ENCODE assay signal across 12 cellular contexts in genomic region chr11:45232341-45233080, GRCh38. TPM values are rescaled to one million over a fixed set of nuclear protein-coding genes. Genes with fewer than 3 reads are reported as not detected.
DNase-seq lines count a peak whose midpoint lies in the region; ATAC-seq, FAIRE-seq and TF ChIP-seq lines count a peak whose summit lies in the region.
"Had no signal": no experiment of that assay in that cellular context is flagged by ENCODE, and none has a peak within 500 bp of the region (broad histone marks: within the 10 kb centered on the region; RNA-seq: fewer than 3 reads in every experiment).

No MANE protein-coding gene starts in this region.

- H2AFZ ChIP-seq in GM23338 = no peak overlapping the region
- H2AFZ ChIP-seq in H1 (ENCODE audit: low read length) = no peak overlapping the region

- no peaks in the 10 kb centered on the region for H3K23me2 ChIP-seq in H1 (ENCODE audit: low read depth, low read length)

- no peaks in the 10 kb centered on the region; the same call in 1 of the 2 replicates for H3K4me1 ChIP-seq in GM23338 (ENCODE audit: insufficient read depth)
- H3K4me1 ChIP-seq in H1 (replicated peaks in 1 of 4; ENCODE audit: control insufficient read depth in 3 of 4, insufficient read depth in 4 of 4, low read length in 3 of 4) = peaks cover 0 to 4% (median 2%) of the 10 kb centered on the region in 4 experiments; a peak in 2 of 7 replicates
- H3K4me1 ChIP-seq: A549, HAP-1 had no signal

- H2BK5ac ChIP-seq in H1 (ENCODE audit: low read depth, low read length) = no peak overlapping the region

- H2BK120ac ChIP-seq in H1 (replicated peaks; ENCODE audit: low read depth, low read length) = no peak overlapping the region

- no peak overlapping the region for H3K23ac ChIP-seq in H1 (ENCODE audit: insufficient read length)

- no peak for TF ChIP-seq RAD21 in H1 (IDR thresholded peaks at IDR 0.05 in 1 of 2, conservative IDR thresholded peaks at IDR 0.05 in 1 of 2; ENCODE audit: low read depth in 2 of 2, low read length in 2 of 2)

- H3K4me3 Mint-ChIP-seq in GM23338 = no peak overlapping the region
- no peak overlapping the region for H3K4me3 Mint-ChIP-seq in activated CD4-positive, alpha-beta T cell treated with anti-CD3 and anti-CD28 coated beads, Interleukin-2, amount 10 ng/mL, durations not matched to agents 7 days and 5 days
- H3K4me3 Mint-ChIP-seq in natural killer cell treated with Interleukin-12 subunit alpha and Interleukin-12 subunit beta and Interleukin-15 and Interleukin-18, amount 100 ng/mL, for 72 hours = no peak overlapping the region
- H3K4me3 Mint-ChIP-seq: CD4-positive, alpha-beta memory T cell had no signal

- WGBS in H1 (ENCODE audit: extremely low coverage in 1 of 2, insufficient coverage in 1 of 2, insufficient read length in 1 of 2, insufficient replicate concordance in 2 of 2, low coverage in 1 of 2, low lambda C conversion rate in 2 of 2, missing lambda C conversion rate in 1 of 2), 2 experiments = 86% methylated on average over 4 of the region's 5 CpGs; no CpG with 5 or more reads in 1 of the 2 experiments

- H3K79me2 ChIP-seq in GM23338 (replicated peaks; ENCODE audit: insufficient read depth) (no peaks in the 10 kb centered on the region), H1 (ENCODE audit: control insufficient read depth in 1 of 2, insufficient read depth in 2 of 2, low read length in 2 of 2) (no peaks in the 10 kb centered on the region)

- H2AK5ac ChIP-seq in H1 (ENCODE audit: low read depth, low read length) = no peak overlapping the region

- H3K4ac ChIP-seq in H1 (replicated peaks; ENCODE audit: insufficient read length, low read depth, low read length) = peak overlapping the region; percentile 58

- H3K9me3 Mint-ChIP-seq in GM23338 = no peaks in the 10 kb centered on the region
- H3K9me3 Mint-ChIP-seq in activated CD4-positive, alpha-beta T cell treated with anti-CD3 and anti-CD28 coated beads, Interleukin-2, amount 10 ng/mL, durations not matched to agents 7 days and 5 days = no peaks in the 10 kb centered on the region
- H3K9me3 Mint-ChIP-seq in natural killer cell treated with Interleukin-12 subunit alpha and Interleukin-12 subunit beta and Interleukin-15 and Interleukin-18, amount 100 ng/mL, for 72 hours = no peaks in the 10 kb centered on the region
- H3K9me3 Mint-ChIP-seq: CD4-positive, alpha-beta memory T cell had no signal

- CTCF ChIA-PET in H1 (lab: Charles Lee; ENCODE audit: partially characterized antibody) = interaction anchor here (0.6 to 9.7 kb wide), 37 partner anchors 10 to 592 kb away, joined by 3 to 78 read pairs (median 5); no protein-coding TSS in a partner anchor
- CTCF ChIA-PET in activated CD4-positive, alpha-beta T cell treated with anti-CD3 and anti-CD28 coated beads, Interleukin-2, amount 10 ng/mL, durations not matched to agents 7 days and 5 days (lab: Charles Lee) = interaction anchor here (1.1 to 1.3 kb wide), 2 partner anchors 18 to 29 kb away, joined by 4 to 5 read pairs; no protein-coding TSS in a partner anchor

- H3K36me3 ChIP-seq in GM23338 (ENCODE audit: insufficient read depth) (no peaks in the 10 kb centered on the region), H1 (ENCODE audit: control insufficient read depth in 2 of 4, insufficient read depth in 4 of 4, low read length in 3 of 4) (no peaks in the 10 kb centered on the region)
- H3K36me3 ChIP-seq: HAP-1 had no signal

- H3K27me3 ChIP-seq in GM23338 (ENCODE audit: insufficient read depth) = no peaks in the 10 kb centered on the region
- no peaks in the 10 kb centered on the region for H3K27me3 ChIP-seq in H1 (replicated peaks in 1 of 4; ENCODE audit: control insufficient read depth in 3 of 4, extremely low read depth in 1 of 4, insufficient read depth in 3 of 4, low read length in 3 of 4)

- no peak overlapping the region for H2BK12ac ChIP-seq in H1 (ENCODE audit: low read depth, low read length)

- no peak overlapping the region for H3K9ac ChIP-seq in H1 (replicated peaks in 1 of 4; ENCODE audit: extremely low read depth in 1 of 4, low read depth in 3 of 4, low read length in 3 of 4)

- H3K27me3 Mint-ChIP-seq in GM23338 (ENCODE audit: insufficient read depth, low read depth, poor library complexity) = peaks cover 3% of the 10 kb centered on the region
- peaks cover 5% of the 10 kb centered on the region for H3K27me3 Mint-ChIP-seq in activated CD4-positive, alpha-beta T cell treated with anti-CD3 and anti-CD28 coated beads, Interleukin-2, amount 10 ng/mL, durations not matched to agents 7 days and 5 days
- H3K27me3 Mint-ChIP-seq in natural killer cell treated with Interleukin-12 subunit alpha and Interleukin-12 subunit beta and Interleukin-15 and Interleukin-18, amount 100 ng/mL, for 72 hours = peaks cover 14 to 15% of the 10 kb centered on the region in 2 donors

- H3K9me2 ChIP-seq in GM23338 (ENCODE audit: insufficient read depth) = no peaks in the 10 kb centered on the region

- H3F3A ChIP-seq in GM23338 (replicated peaks; ENCODE audit: low read depth) = no peaks in the 10 kb centered on the region

- POLR2A ChIA-PET in H1 (lab: Charles Lee; ENCODE audit: partially characterized antibody) = interaction anchor here (1.0 to 1.5 kb wide), 3 partner anchors 10 to 123 kb away, joined by 3 to 6 read pairs (median 3); no protein-coding TSS in a partner anchor
- POLR2A ChIA-PET in activated CD4-positive, alpha-beta T cell treated with anti-CD3 and anti-CD28 coated beads, Interleukin-2, amount 10 ng/mL, durations not matched to agents 7 days and 5 days (lab: Charles Lee) = no interaction called here

- intact Hi-C loops in posterior vena cava (cut with DNase I) = loop anchor here in 1 of 2 donors (5.0 kb wide), 1 partner anchor 120 kb away; no protein-coding TSS in a partner anchor

- no peaks in the 10 kb centered on the region; the same call in 2 of the 3 replicates for H3K36me3 Mint-ChIP-seq in GM23338 (ENCODE audit: low read depth)
- H3K36me3 Mint-ChIP-seq in activated CD4-positive, alpha-beta T cell treated with anti-CD3 and anti-CD28 coated beads, Interleukin-2, amount 10 ng/mL, durations not matched to agents 7 days and 5 days (ENCODE audit: low read depth) = no peaks in the 10 kb centered on the region
- H3K36me3 Mint-ChIP-seq in natural killer cell treated with Interleukin-12 subunit alpha and Interleukin-12 subunit beta and Interleukin-15 and Interleukin-18, amount 100 ng/mL, for 72 hours = no peaks in the 10 kb centered on the region

- no peak overlapping the region for H2BK20ac ChIP-seq in H1 (ENCODE audit: low read length)

- no peak overlapping the region for H4K91ac ChIP-seq in H1 (replicated peaks; ENCODE audit: insufficient read length, low read length)

- TF ChIP-seq EP300 in H1 (IDR thresholded peaks at IDR 0.05; ENCODE audit: borderline replicate concordance in 1 of 2, low read depth in 2 of 2, low read length in 2 of 2) = peak in 1 of 2 experiments; percentile 70; a peak in 1 of 3 replicates

- H2BK15ac ChIP-seq in H1 (ENCODE audit: low read length) = no peak overlapping the region

- no peak for FAIRE-seq in H1 (lab: Jason Lieb, UNC)
- FAIRE-seq: A549 had no signal

- ATAC-seq in GM23338 (peak; percentile 21), GM18867 (IDR thresholded peaks at IDR 0.05; ENCODE audit: unreplicated experiment) (no peak)
- ATAC-seq in natural killer cell treated with Interleukin-12 subunit alpha and Interleukin-12 subunit beta and Interleukin-15 and Interleukin-18, amount 100 ng/mL, for 72 hours = no peak

- H3K4me2 ChIP-seq in GM23338 = no peak overlapping the region
- no peak overlapping the region for H3K4me2 ChIP-seq in H1 (ENCODE audit: insufficient read depth in 1 of 2, low read depth in 2 of 2, low read length in 2 of 2)
- H3K4me2 ChIP-seq: A549 had no signal

- DNase-seq in GM23338 (ENCODE audit: low spot score) (peak; percentile 50), NCI-H446 treated with DMSO at 0.1 percent for 48 hours (lab: John Stamatoyannopoulos, UW) (peak; percentile 76), H1 (ENCODE audit: low read depth in 1 of 2, low spot score in 2 of 2) (no peak), posterior vena cava (ENCODE audit: low spot score) (peak; percentile 36), HuH-7.5 (ENCODE audit: low spot score) (no peak)
- DNase-seq in activated CD4-positive, alpha-beta T cell treated with anti-CD3 and anti-CD28 coated beads, Interleukin-2, amount 10 ng/mL, durations not matched to agents 7 days and 5 days = no peak
- DNase-seq in natural killer cell treated with Interleukin-12 subunit alpha and Interleukin-12 subunit beta and Interleukin-15 and Interleukin-18, amount 100 ng/mL, for 72 hours (ENCODE audit: low spot score) = no peak

- no peaks in the 10 kb centered on the region for H3K79me1 ChIP-seq in H1 (ENCODE audit: low read depth, low read length)

- no peak overlapping the region for H4K5ac ChIP-seq in H1 (ENCODE audit: insufficient read length, low read depth, low read length)

- H3K18ac ChIP-seq in H1 (ENCODE audit: extremely low read depth, low read length) = no peak overlapping the region; the same call in 1 of the 2 replicates

- peaks cover 7% of the 10 kb centered on the region; the same call in 2 of the 3 replicates for H3K4me1 Mint-ChIP-seq in GM23338
- H3K4me1 Mint-ChIP-seq in activated CD4-positive, alpha-beta T cell treated with anti-CD3 and anti-CD28 coated beads, Interleukin-2, amount 10 ng/mL, durations not matched to agents 7 days and 5 days = no peaks in the 10 kb centered on the region
- H3K4me1 Mint-ChIP-seq in natural killer cell treated with Interleukin-12 subunit alpha and Interleukin-12 subunit beta and Interleukin-15 and Interleukin-18, amount 100 ng/mL, for 72 hours (ENCODE audit: low read depth in 2 of 2) = no peaks in the 10 kb centered on the region

- H3K14ac ChIP-seq in H1 (ENCODE audit: insufficient read length) = no peak overlapping the region

- 0 out of 2 replicates have a peak overlapping the region, but pooled peaks have one; percentile 53 for H4K8ac ChIP-seq in H1 (ENCODE audit: extremely low read depth, insufficient read depth, low read length)

- no peak for TF ChIP-seq POLR2A in H1 (IDR thresholded peaks at IDR 0.05; ENCODE audit: control extremely low read depth in 1 of 2, low read depth in 2 of 2, low read length in 2 of 2)

- TF ChIP-seq CTCF in GM23338 (conservative IDR thresholded peaks at IDR 0.05; ENCODE audit: low read depth in 2 of 2) (no peak), H1 (IDR thresholded peaks at IDR 0.05; ENCODE audit: control extremely low read depth in 1 of 3, insufficient read depth in 1 of 3, low read depth in 1 of 3, low read length in 3 of 3) (no peak)

- H4K20me1 ChIP-seq in GM23338 (replicated peaks; ENCODE audit: insufficient read depth) (no peaks in the 10 kb centered on the region), H1 (replicated peaks in 1 of 2; ENCODE audit: control insufficient read depth in 1 of 2, insufficient read depth in 2 of 2, low read length in 2 of 2) (peaks cover 0 to 2% of the 10 kb centered on the region in 2 experiments)

- no peak overlapping the region for H3K27ac Mint-ChIP-seq in GM23338
- H3K27ac Mint-ChIP-seq in activated CD4-positive, alpha-beta T cell treated with anti-CD3 and anti-CD28 coated beads, Interleukin-2, amount 10 ng/mL, durations not matched to agents 7 days and 5 days = no peak overlapping the region
- H3K27ac Mint-ChIP-seq in natural killer cell treated with Interleukin-12 subunit alpha and Interleukin-12 subunit beta and Interleukin-15 and Interleukin-18, amount 100 ng/mL, for 72 hours = no peak overlapping the region
- H3K27ac Mint-ChIP-seq: CD4-positive, alpha-beta memory T cell had no signal

- no peak overlapping the region for H3K27ac ChIP-seq in GM23338 (ENCODE audit: low read depth)
- no peak overlapping the region for H3K27ac ChIP-seq in H1 (ENCODE audit: low read depth, low read length)
- H3K27ac ChIP-seq: A549 had no signal

- no peak overlapping the region for H3K56ac ChIP-seq in H1 (replicated peaks; ENCODE audit: insufficient read length, low read depth, low read length)

- H3K9me3 ChIP-seq in H1 (ENCODE audit: insufficient read depth in 2 of 2, low read depth in 1 of 2, low read length in 1 of 2) = no peaks in the 10 kb centered on the region
- H3K9me3 ChIP-seq: A549, HAP-1 had no signal

- H3K4me3 ChIP-seq in GM23338 = no peak overlapping the region
- no peak overlapping the region for H3K4me3 ChIP-seq in H1 (ENCODE audit: extremely low read depth in 1 of 4, insufficient read depth in 2 of 4, low read depth in 3 of 4, low read length in 4 of 4)
- H3K4me3 ChIP-seq: A549, HAP-1 had no signal

RNA-seq across cellular contexts. Expression of gene SYT13, which starts 53.6 kb away (rescaled TPM):
- 16.3 and 17.1 TPM in 2 replicates for total RNA-seq in GM23338 (2014; rRNA removed; shearing (Covaris generic))
- polyA plus RNA-seq in GM23338 (2016; fragmentation: Nextera tagmentation; extraction: Ambion mirVana) = 3.4 and 3.5 TPM in 2 replicates
- 12.3 and 13.2 TPM in 2 replicates for total RNA-seq in H1 (2021; fragmentation: NEBNext Ultra II Directional; extraction: Animal tissue kit (Norgen Biotek cat#: 25700))
- 4.8 and 7.5 TPM in 2 replicates for polyA plus RNA-seq in H1 (2011; rRNA removed)
- polyA plus RNA-seq in H1 (2011; cell fraction: cytosol; rRNA removed) = 5.8 TPM
- 9.6 TPM for polyA plus RNA-seq in H1 (2011; cell fraction: nucleus; rRNA removed)
- polyA plus RNA-seq in H1 (2012, experiment 1 of 2) = 5.6 to 7.7 TPM (median 5.9 TPM) in 4 replicates
- polyA plus RNA-seq in H1 (2012, experiment 2 of 2) = 2.1 TPM
- polyA plus RNA-seq in H1 (2013, experiment 1 of 2) = 6.5 TPM
- 7.3 TPM for polyA plus RNA-seq in H1 (2013, experiment 2 of 2)
- 23.0 and 28.8 TPM in 2 replicates for polyA minus RNA-seq in H1 (2011; rRNA and poly(A)+ RNA removed)
- polyA minus RNA-seq in H1 (2011; cell fraction: cytosol; rRNA and poly(A)+ RNA removed) = 7.9 TPM
- polyA minus RNA-seq in H1 (2011; cell fraction: nucleus; rRNA and poly(A)+ RNA removed) = 4.7 TPM
- total RNA-seq in posterior vena cava = under 1 TPM in 1 of 2 donors, not detected in 1; 0.09 TPM
- total RNA-seq in activated CD4-positive, alpha-beta T cell treated with anti-CD3 and anti-CD28 coated beads, Interleukin-2, amount 10 ng/mL, durations not matched to agents 7 days and 5 days = not detected
- not detected for total RNA-seq in natural killer cell treated with Interleukin-12 subunit alpha and Interleukin-12 subunit beta and Interleukin-15 and Interleukin-18, amount 100 ng/mL, for 72 hours
- total RNA-seq: CD4-positive, alpha-beta memory T cell had no signal
- polyA plus RNA-seq: BJ; CD4-positive, alpha-beta memory T cell had no signal

Comparison
In these comparisons a context has a peak if more than half of its experiments do, and no peak if none do; other contexts are left out.
1. DNase-seq: peak in GM23338 (single experiment), NCI-H446 treated with DMSO at 0.1 percent for 48 hours (single experiment) and posterior vena cava (single experiment); none in H1 (0 of 2), HuH-7.5 (single experiment), activated CD4-positive, alpha-beta T cell treated with anti-CD3 and anti-CD28 coated beads, Interleukin-2, amount 10 ng/mL, durations not matched to agents 7 days and 5 days (single experiment) and natural killer cell treated with Interleukin-12 subunit alpha and Interleukin-12 subunit beta and Interleukin-15 and Interleukin-18, amount 100 ng/mL, for 72 hours (single experiment).
2. RNA of gene SYT13, which starts 53.6 kb away (total RNA-seq): 16.3 to 17.1 TPM in GM23338 and 12.3 to 13.2 TPM in H1; 0.09 TPM in posterior vena cava, not detected in activated CD4-positive, alpha-beta T cell treated with anti-CD3 and anti-CD28 coated beads, Interleukin-2, amount 10 ng/mL, durations not matched to agents 7 days and 5 days and not detected in natural killer cell treated with Interleukin-12 subunit alpha and Interleukin-12 subunit beta and Interleukin-15 and Interleukin-18, amount 100 ng/mL, for 72 hours; every median in the first group is over 10 times any median in the second.